ENCODE assay signal across 22 cellular contexts in the genomic region with DNA sequence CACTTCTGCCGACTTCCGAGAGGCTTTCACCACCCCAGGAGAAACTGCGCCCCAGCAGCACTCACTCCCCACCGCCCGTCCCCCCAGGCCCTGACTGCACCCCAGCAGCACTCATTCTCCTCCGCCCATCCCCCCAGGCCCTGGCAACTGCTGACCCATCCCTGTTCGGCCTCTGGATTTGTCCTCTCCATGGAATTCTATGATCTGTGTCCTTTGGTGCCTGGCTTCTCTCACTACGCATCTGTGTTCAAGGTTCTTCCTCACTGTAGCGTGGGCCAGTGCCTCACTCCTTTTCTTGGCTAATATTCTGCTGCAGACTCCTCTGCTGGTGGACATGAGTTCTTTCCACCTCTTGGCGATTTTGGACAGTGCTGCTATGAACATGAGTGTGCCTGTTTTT.
"Had no signal": no experiment of that assay in that cellular context is flagged by ENCODE, and none has a peak within 500 bp of the region (broad histone marks: within the 10 kb centered on the region; RNA-seq: fewer than 3 reads in every experiment).

No MANE protein-coding gene starts in this region.

- H3K4me1 Mint-ChIP-seq: memory B cell; mesothelial cell of epicardium; natural killer cell; stimulated activated memory B cell treated with anti-CD40 and anti-IgM and Interleukin-4, amounts not matched to agents 10 μg/mL and 1 μg/mL and 100 μg/mL, for 72 hours had no signal

- H3K4me1 ChIP-seq: esophagus squamous epithelium, left lung, lower lobe of right lung, transverse colon had no signal

- H3K27me3 ChIP-seq: ovary, testis, transverse colon had no signal

- H3K4me3 ChIP-seq: esophagus squamous epithelium, gastroesophageal sphincter, left lung, lower lobe of right lung, ovary, smooth muscle cell, testis, transverse colon had no signal

- H3K9me3 ChIP-seq: esophagus squamous epithelium, gastroesophageal sphincter, left lung, lower lobe of right lung, ovary, testis, transverse colon had no signal

- H3K27ac Mint-ChIP-seq: effector memory CD8-positive, alpha-beta T cell; memory B cell; mesothelial cell of epicardium; natural killer cell; stimulated activated memory B cell treated with anti-CD40 and anti-IgM and Interleukin-4, amounts not matched to agents 10 μg/mL and 1 μg/mL and 100 μg/mL, for 72 hours; stimulated activated naive CD8-positive, alpha-beta T cell treated with anti-CD3 and anti-CD28 coated beads, Interleukin-15, Interleukin-2, amounts not matched to agents 100 ng/mL and 50 ng/mL, for 24 hours had no signal

- H3K27ac ChIP-seq: esophagus squamous epithelium, gastroesophageal sphincter, left lung, lower lobe of right lung, ovary, testis, transverse colon had no signal

- H3K9me3 Mint-ChIP-seq: effector memory CD8-positive, alpha-beta T cell; memory B cell; natural killer cell; neural crest cell; stimulated activated memory B cell treated with anti-CD40 and anti-IgM and Interleukin-4, amounts not matched to agents 10 μg/mL and 1 μg/mL and 100 μg/mL, for 72 hours; stimulated activated naive CD8-positive, alpha-beta T cell treated with anti-CD3 and anti-CD28 coated beads, Interleukin-15, Interleukin-2, amounts not matched to agents 100 ng/mL and 50 ng/mL, for 24 hours had no signal

- H3K4me2 ChIP-seq: smooth muscle cell had no signal

- ATAC-seq: effector memory CD8-positive, alpha-beta T cell; gastroesophageal sphincter; left lung; lower lobe of right lung; natural killer cell; right cardiac atrium; stimulated activated memory B cell treated with anti-CD40 and anti-IgM and Interleukin-4, amounts not matched to agents 10 μg/mL and 1 μg/mL and 100 μg/mL, for 72 hours had no signal

- H3K4me3 Mint-ChIP-seq: effector memory CD8-positive, alpha-beta T cell; memory B cell; mesothelial cell of epicardium; natural killer cell; neural crest cell; stimulated activated memory B cell treated with anti-CD40 and anti-IgM and Interleukin-4, amounts not matched to agents 10 μg/mL and 1 μg/mL and 100 μg/mL, for 72 hours; stimulated activated naive CD8-positive, alpha-beta T cell treated with anti-CD3 and anti-CD28 coated beads, Interleukin-15, Interleukin-2, amounts not matched to agents 100 ng/mL and 50 ng/mL, for 24 hours had no signal

- H3K36me3 ChIP-seq: esophagus squamous epithelium, gastroesophageal sphincter, left lung, lower lobe of right lung, ovary, transverse colon had no signal

- H3K36me3 Mint-ChIP-seq: memory B cell; mesothelial cell of epicardium; natural killer cell; stimulated activated memory B cell treated with anti-CD40 and anti-IgM and Interleukin-4, amounts not matched to agents 10 μg/mL and 1 μg/mL and 100 μg/mL, for 72 hours had no signal

- DNase-seq: effector memory CD8-positive, alpha-beta T cell; esophagus squamous epithelium; foreskin fibroblast; glutamatergic neuron; islet precursor cell; lower lobe of right lung; natural killer cell; nucleus accumbens; ovary; stimulated activated CD4-positive, alpha-beta T cell treated with anti-CD3 and anti-CD28 coated beads, Interleukin-4, amount 100 ng/mL, for 1 hour; stimulated activated CD8-positive, alpha-beta memory T cell treated with anti-CD3 and anti-CD28 coated beads, Interleukin-4, amount 100 ng/mL, for 48 hours; testis; transverse colon had no signal
